8 cellular contexts compared by ENCODE assay signal in the genomic region with DNA sequence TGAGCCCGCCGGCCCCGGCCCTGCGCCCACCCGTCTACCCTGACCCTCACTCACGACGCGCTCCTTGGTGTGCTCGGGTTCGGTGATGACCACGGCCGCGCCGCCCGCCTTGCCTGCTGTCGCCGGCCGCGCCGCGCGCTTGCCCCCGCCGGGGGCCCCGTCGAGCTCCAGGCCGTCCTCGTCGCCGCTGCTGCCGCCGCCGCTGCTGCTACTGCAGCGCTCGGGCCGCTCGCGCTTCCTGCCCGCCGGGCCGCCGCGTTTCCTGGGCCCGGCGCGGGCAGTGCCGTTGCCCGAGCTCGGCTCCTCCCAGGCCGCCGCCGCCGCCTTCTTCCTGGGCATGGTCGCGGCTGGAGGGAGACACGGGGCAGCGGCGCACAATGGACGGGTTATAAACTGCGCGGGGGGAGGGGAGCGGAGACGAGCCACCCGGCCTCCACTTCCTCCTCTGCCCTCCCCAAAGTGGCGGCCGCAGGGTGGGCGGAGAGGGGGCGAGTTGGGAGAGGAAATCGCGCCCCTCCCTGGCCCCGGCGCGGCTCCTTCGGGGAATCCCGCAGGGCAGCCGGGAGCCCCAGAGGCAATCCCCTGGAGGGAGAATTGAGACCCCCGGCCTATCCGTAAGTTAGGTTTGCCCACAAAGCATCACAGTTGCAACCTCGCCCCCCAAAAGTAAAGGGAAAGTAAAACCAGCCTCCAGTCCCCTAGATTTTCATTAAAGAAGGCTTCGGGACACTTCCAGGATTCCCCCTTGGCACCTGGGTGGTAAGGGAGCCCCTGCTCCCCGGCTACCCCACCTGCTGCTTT. TPM values are rescaled to one million over a fixed set of nuclear protein-coding genes. Genes with fewer than 3 reads are reported as not detected.
A peak's percentile ranks its signal among the peaks of the same experiment; 100 is the strongest.
DNase-seq lines count a peak whose midpoint lies in the region; ATAC-seq and TF ChIP-seq lines count a peak whose summit lies in the region.

No MANE protein-coding gene starts in this region.

- CTCF ChIA-PET in activated CD8-positive, alpha-beta T cell treated with anti-CD3 and anti-CD28 coated beads for 36 hours (lab: Charles Lee): no interaction called here

- no peaks in the 10 kb centered on the region for H3K27me3 ChIP-seq in effector memory CD4-positive, alpha-beta T cell (replicated peaks; ENCODE audit: control insufficient read depth, insufficient read depth, low read length, poor library complexity, severe bottlenecking)

- ATAC-seq in HG02884 (IDR thresholded peaks at IDR 0.05; ENCODE audit: unreplicated experiment): peak; percentile 25
- ATAC-seq in activated CD8-positive, alpha-beta T cell treated with anti-CD3 and anti-CD28 coated beads for 36 hours: peak; percentile 61

- intact Hi-C loops in activated CD8-positive, alpha-beta T cell treated with anti-CD3 and anti-CD28 coated beads for 36 hours (cut with micrococcal nuclease): no loop called here

- H3K27ac ChIP-seq in effector memory CD4-positive, alpha-beta T cell (ENCODE audit: insufficient read depth, low read length, poor library complexity, severe bottlenecking): peak overlapping the region; percentile 85

- H3K4me1 ChIP-seq in effector memory CD4-positive, alpha-beta T cell (ENCODE audit: control insufficient read depth, insufficient read depth, low read length, poor library complexity, severe bottlenecking): peaks cover 10% of the 10 kb centered on the region

- peaks cover 9% of the 10 kb centered on the region for H3K36me3 ChIP-seq in effector memory CD4-positive, alpha-beta T cell (ENCODE audit: control insufficient read depth, insufficient read depth, low read length)

- no peaks in the 10 kb centered on the region for H3K27me3 Mint-ChIP-seq in activated CD8-positive, alpha-beta T cell treated with anti-CD3 and anti-CD28 coated beads for 36 hours

- H3K4me3 ChIP-seq in effector memory CD4-positive, alpha-beta T cell (ENCODE audit: insufficient read depth, low read depth, low read length, poor library complexity, severe bottlenecking): peak overlapping the region; percentile 96

- peak overlapping the region; percentile 95 for H3K4me3 Mint-ChIP-seq in activated CD8-positive, alpha-beta T cell treated with anti-CD3 and anti-CD28 coated beads for 36 hours

- in situ Hi-C loops in GM13976 (cut with MboI; ENCODE audit: low sequenced_read_pairs, unreplicated experiment): no loop called here

- POLR2A ChIA-PET in activated CD8-positive, alpha-beta T cell treated with anti-CD3 and anti-CD28 coated beads for 36 hours (lab: Charles Lee): interaction anchor here (0.6 to 1.8 kb wide), 6 partner anchors 9 to 1821 kb away, joined by 3 to 5 read pairs (median 4); no protein-coding TSS in a partner anchor

- H3K9me3 Mint-ChIP-seq in activated CD8-positive, alpha-beta T cell treated with anti-CD3 and anti-CD28 coated beads for 36 hours: no peaks in the 10 kb centered on the region

- peaks cover 45% of the 10 kb centered on the region for H3K36me3 Mint-ChIP-seq in activated CD8-positive, alpha-beta T cell treated with anti-CD3 and anti-CD28 coated beads for 36 hours (ENCODE audit: low read depth)

- H3K27ac Mint-ChIP-seq in activated CD8-positive, alpha-beta T cell treated with anti-CD3 and anti-CD28 coated beads for 36 hours: peak overlapping the region; percentile 97

- TF ChIP-seq CTCF in GM13976 (IDR thresholded peaks at IDR 0.05; ENCODE audit: borderline replicate concordance, control extremely low read depth, extremely low read depth, insufficient read depth, missing control alignments): no peak
- TF ChIP-seq CTCF in activated CD8-positive, alpha-beta T cell treated with anti-CD3 and anti-CD28 coated beads for 36 hours (IDR thresholded peaks at IDR 0.05): no peak

- no peaks in the 10 kb centered on the region for H3K9me3 ChIP-seq in effector memory CD4-positive, alpha-beta T cell (ENCODE audit: control insufficient read depth, low read length)

- DNase-seq in GM13976 (ENCODE audit: low spot score) (peak; percentile 80), NCI-H510A (lab: John Stamatoyannopoulos, UW) (peak; percentile 79), medulla oblongata (ENCODE audit: extremely low spot score) (peak; percentile 72), NCI-H1694 (lab: John Stamatoyannopoulos, UW) (no peak)
- peak; percentile 91 for DNase-seq in activated CD8-positive, alpha-beta T cell treated with anti-CD3 and anti-CD28 coated beads for 36 hours
- peak; percentile 40 to 51 (median 51) for DNase-seq in effector memory CD4-positive, alpha-beta T cell
- peak; percentile 42 for DNase-seq in stimulated activated CD8-positive, alpha-beta memory T cell treated with anti-CD3 and anti-CD28 coated beads, Interleukin-12 subunit alpha, Interleukin-12 subunit beta, amount 100 ng/mL, for 24 hours (ENCODE audit: extremely low read depth)

- H3K4me1 Mint-ChIP-seq in activated CD8-positive, alpha-beta T cell treated with anti-CD3 and anti-CD28 coated beads for 36 hours (ENCODE audit: low read depth): peaks cover 55% of the 10 kb centered on the region

RNA-seq across cellular contexts. Expression of a gene that starts 1.1 kb away (rescaled TPM):
- total RNA-seq in activated CD8-positive, alpha-beta T cell treated with anti-CD3 and anti-CD28 coated beads for 36 hours: 100 to 1,000 TPM; 145 to 147 TPM
